Comparison of ENCODE assay signal across 12 cellular contexts in the genomic region with DNA sequence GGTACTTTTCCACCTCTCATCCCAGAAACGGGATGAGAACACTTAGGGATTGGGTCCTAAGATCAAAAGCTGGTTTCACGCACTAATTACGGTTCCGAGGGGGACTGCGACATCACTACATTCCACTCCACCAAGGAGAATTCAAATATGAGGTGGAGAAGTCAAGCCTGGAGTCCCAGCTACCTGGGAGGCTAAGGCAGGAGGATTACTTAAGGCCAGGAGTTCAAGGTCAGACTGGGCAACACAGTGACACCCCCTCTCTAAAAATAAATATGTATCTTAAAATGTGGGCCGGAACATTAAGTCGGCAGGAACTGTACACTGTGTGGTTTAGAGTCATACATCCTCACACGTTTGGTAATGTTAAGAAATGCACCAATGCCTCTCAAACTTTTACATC. TPM values are rescaled to one million over a fixed set of nuclear protein-coding genes. Genes with fewer than 3 reads are reported as not detected.
A peak's percentile ranks its signal among the peaks of the same experiment; 100 is the strongest.
DNase-seq lines count a peak whose midpoint lies in the region; ATAC-seq and TF ChIP-seq lines count a peak whose summit lies in the region.
"Had no signal": no experiment of that assay in that cellular context is flagged by ENCODE, and none has a peak within 500 bp of the region (broad histone marks: within the 10 kb centered on the region; RNA-seq: fewer than 3 reads in every experiment).

No MANE protein-coding gene starts in this region.

- no peak overlapping the region for H3K27ac Mint-ChIP-seq in activated CD4-positive, alpha-beta memory T cell treated with anti-CD3 and anti-CD28 coated beads for 36 hours
- peak overlapping the region; percentile 99 for H3K27ac Mint-ChIP-seq in stimulated activated effector memory CD8-positive, alpha-beta T cell treated with anti-CD3 and anti-CD28 coated beads, Interleukin-12 subunit alpha, Interleukin-12 subunit beta, amount 100 ng/mL, for 72 hours

- H3K9me3 ChIP-seq in Peyer's patch, result no peaks in the 10 kb centered on the region
- H3K9me3 ChIP-seq: BE2C had no signal

- CTCF ChIA-PET in activated CD4-positive, alpha-beta memory T cell treated with anti-CD3 and anti-CD28 coated beads for 36 hours (lab: Charles Lee), result interaction anchor here (0.9 to 2.1 kb wide), 2 partner anchors 18 to 20 kb away, joined by 3 to 5 read pairs; no protein-coding TSS in a partner anchor

- DNase-seq in activated T-cell treated with anti-CD3 and anti-CD28 coated beads, Interleukin-2, amount 50 U/mL, for 4 hours, result no peak
- DNase-seq in activated T-cell treated with anti-CD3 and anti-CD28 coated beads, Interleukin-2, amount 50 U/mL, for 48 hours, result no peak
- no peak for DNase-seq in activated CD4-positive, alpha-beta memory T cell treated with anti-CD3 and anti-CD28 coated beads for 36 hours
- DNase-seq in foreskin fibroblast, result no peak
- no peak for DNase-seq in stimulated activated effector memory CD8-positive, alpha-beta T cell treated with anti-CD3 and anti-CD28 coated beads, Interleukin-12 subunit alpha, Interleukin-12 subunit beta, amount 100 ng/mL, for 72 hours (ENCODE audit: low spot score in 2 of 2)
- no peak for DNase-seq in NCI-H187 (lab: John Stamatoyannopoulos, UW)
- no peak for DNase-seq in Peyer's patch
- DNase-seq: BE2C; NCI-H187 treated with DMSO at 0.1 percent for 48 hours; SIG-M5; stimulated activated CD4-positive, alpha-beta T cell treated with anti-CD3 and anti-CD28 coated beads, Interleukin-2, amount 100 ng/mL, for 48 hours had no signal

- H3K4me1 Mint-ChIP-seq in activated T-cell treated with anti-CD3 and anti-CD28 coated beads, Interleukin-2, amount 50 U/mL, for 4 hours (ENCODE audit: low read depth), result peaks cover 25% of the 10 kb centered on the region
- peaks cover 27% of the 10 kb centered on the region for H3K4me1 Mint-ChIP-seq in activated CD4-positive, alpha-beta memory T cell treated with anti-CD3 and anti-CD28 coated beads for 36 hours (ENCODE audit: low read depth)
- H3K4me1 Mint-ChIP-seq in stimulated activated effector memory CD8-positive, alpha-beta T cell treated with anti-CD3 and anti-CD28 coated beads, Interleukin-12 subunit alpha, Interleukin-12 subunit beta, amount 100 ng/mL, for 72 hours, result peaks cover 35% of the 10 kb centered on the region

- peaks cover 0 to 26% (median 5%) of the 10 kb centered on the region in 4 donors for H3K4me1 ChIP-seq in Peyer's patch
- H3K4me1 ChIP-seq: BE2C had no signal

- POLR2A ChIA-PET in activated CD4-positive, alpha-beta memory T cell treated with anti-CD3 and anti-CD28 coated beads for 36 hours (lab: Charles Lee), result interaction anchor here (0.9 kb wide), 1 partner anchor 37 kb away, joined by 4 read pairs; no protein-coding TSS in a partner anchor

- H3K36me3 ChIP-seq in Peyer's patch, result peaks cover 0 to 27% (median 0%) of the 10 kb centered on the region in 3 donors
- H3K36me3 ChIP-seq: BE2C had no signal

- no peaks in the 10 kb centered on the region for H3K27me3 Mint-ChIP-seq in activated T-cell treated with anti-CD3 and anti-CD28 coated beads, Interleukin-2, amount 50 U/mL, for 4 hours (ENCODE audit: low read depth)
- no peaks in the 10 kb centered on the region for H3K27me3 Mint-ChIP-seq in activated CD4-positive, alpha-beta memory T cell treated with anti-CD3 and anti-CD28 coated beads for 36 hours

- peak overlapping the region; percentile 78 to 96 for H3K4me3 ChIP-seq in foreskin fibroblast (ENCODE audit: low read depth in 1 of 2, low read length in 2 of 2)
- peak overlapping the region in 1 of 4 donors; percentile 75 for H3K4me3 ChIP-seq in Peyer's patch

- no peak for TF ChIP-seq CTCF in foreskin fibroblast (IDR thresholded peaks at IDR 0.05; ENCODE audit: low read depth, low read length)
- TF ChIP-seq CTCF in Peyer's patch (IDR thresholded peaks at IDR 0.05), result no peak

- peaks cover 8% of the 10 kb centered on the region for H3K36me3 Mint-ChIP-seq in activated T-cell treated with anti-CD3 and anti-CD28 coated beads, Interleukin-2, amount 50 U/mL, for 4 hours (ENCODE audit: insufficient read depth)
- H3K36me3 Mint-ChIP-seq in activated CD4-positive, alpha-beta memory T cell treated with anti-CD3 and anti-CD28 coated beads for 36 hours, result peaks cover 17% of the 10 kb centered on the region
- peaks cover 58% of the 10 kb centered on the region for H3K36me3 Mint-ChIP-seq in stimulated activated effector memory CD8-positive, alpha-beta T cell treated with anti-CD3 and anti-CD28 coated beads, Interleukin-12 subunit alpha, Interleukin-12 subunit beta, amount 100 ng/mL, for 72 hours

- H3K4me3 Mint-ChIP-seq in activated T-cell treated with anti-CD3 and anti-CD28 coated beads, Interleukin-2, amount 50 U/mL, for 4 hours, result peak overlapping the region; percentile 94
- H3K4me3 Mint-ChIP-seq in activated CD4-positive, alpha-beta memory T cell treated with anti-CD3 and anti-CD28 coated beads for 36 hours, result peak overlapping the region; percentile 97
- peak overlapping the region; percentile 96 for H3K4me3 Mint-ChIP-seq in stimulated activated effector memory CD8-positive, alpha-beta T cell treated with anti-CD3 and anti-CD28 coated beads, Interleukin-12 subunit alpha, Interleukin-12 subunit beta, amount 100 ng/mL, for 72 hours

- H3K9me3 Mint-ChIP-seq in activated T-cell treated with anti-CD3 and anti-CD28 coated beads, Interleukin-2, amount 50 U/mL, for 4 hours, result no peaks in the 10 kb centered on the region
- no peaks in the 10 kb centered on the region for H3K9me3 Mint-ChIP-seq in activated CD4-positive, alpha-beta memory T cell treated with anti-CD3 and anti-CD28 coated beads for 36 hours
- no peaks in the 10 kb centered on the region for H3K9me3 Mint-ChIP-seq in stimulated activated effector memory CD8-positive, alpha-beta T cell treated with anti-CD3 and anti-CD28 coated beads, Interleukin-12 subunit alpha, Interleukin-12 subunit beta, amount 100 ng/mL, for 72 hours

- no peaks in the 10 kb centered on the region for H3K27me3 ChIP-seq in Peyer's patch
- H3K27me3 ChIP-seq: BE2C had no signal

- intact Hi-C loops in activated CD4-positive, alpha-beta memory T cell treated with anti-CD3 and anti-CD28 coated beads for 36 hours (cut with micrococcal nuclease), result loop anchor here (10.0 kb wide), 1 partner anchor 761 kb away; a partner anchor contains a TSS

- no peak overlapping the region for H3K27ac ChIP-seq in Peyer's patch

- no peak for TF ChIP-seq POLR2A in Peyer's patch (IDR thresholded peaks at IDR 0.05)

- no peak for ATAC-seq in activated T-cell treated with anti-CD3 and anti-CD28 coated beads, Interleukin-2, amount 50 U/mL, for 4 hours
- no peak for ATAC-seq in stimulated activated effector memory CD8-positive, alpha-beta T cell treated with anti-CD3 and anti-CD28 coated beads, Interleukin-12 subunit alpha, Interleukin-12 subunit beta, amount 100 ng/mL, for 72 hours
- ATAC-seq in HG02870 (IDR thresholded peaks at IDR 0.05; ENCODE audit: unreplicated experiment), result no peak

RNA-seq across cellular contexts. Expression of a gene that starts 1.6 kb away (rescaled TPM):
- total RNA-seq in activated T-cell treated with anti-CD3 and anti-CD28 coated beads, Interleukin-2, amount 50 U/mL, for 4 hours, result 10 to 100 TPM; 39.4 to 48.2 (median 46.5) TPM
- total RNA-seq in activated CD4-positive, alpha-beta memory T cell treated with anti-CD3 and anti-CD28 coated beads for 36 hours, result 10 to 100 TPM; 34.4 to 42.9 TPM
- 10 to 100 TPM; 45.7 to 96.7 (median 92.5) TPM for total RNA-seq in Peyer's patch

RNA-seq across cellular contexts. Expression of a gene that starts 1.8 kb away (rescaled TPM):
- total RNA-seq in activated T-cell treated with anti-CD3 and anti-CD28 coated beads, Interleukin-2, amount 50 U/mL, for 4 hours, result 10 to 100 TPM; 18.6 to 19.5 (median 19.1) TPM
- 10 to 100 TPM; 15.2 to 15.5 TPM for total RNA-seq in activated CD4-positive, alpha-beta memory T cell treated with anti-CD3 and anti-CD28 coated beads for 36 hours
- total RNA-seq in Peyer's patch, result 10 to 100 TPM; 18.3 to 27.2 (median 23.5) TPM

RNA-seq across cellular contexts. Expression of a gene that starts 48.0 kb away (rescaled TPM):
- total RNA-seq in activated T-cell treated with anti-CD3 and anti-CD28 coated beads, Interleukin-2, amount 50 U/mL, for 4 hours, result 10 to 100 TPM; 64.6 to 71.7 (median 69.7) TPM
- total RNA-seq in activated CD4-positive, alpha-beta memory T cell treated with anti-CD3 and anti-CD28 coated beads for 36 hours, result 10 to 100 TPM; 27.2 to 27.4 TPM
- total RNA-seq in Peyer's patch, result 10 to 100 TPM; 11.7 to 42.9 (median 17.4) TPM

RNA-seq across cellular contexts. Expression of a gene that starts 48.4 kb away (rescaled TPM):
- 10 to 100 TPM; 60.7 to 63.9 (median 62.4) TPM for total RNA-seq in activated T-cell treated with anti-CD3 and anti-CD28 coated beads, Interleukin-2, amount 50 U/mL, for 4 hours
- total RNA-seq in activated CD4-positive, alpha-beta memory T cell treated with anti-CD3 and anti-CD28 coated beads for 36 hours, result 10 to 100 TPM; 33.0 to 35.5 TPM
- 100 to 1,000 TPM in 3 of 4 donors, 10 to 100 TPM in 1; 65.2 to 191 (median 132) TPM for total RNA-seq in Peyer's patch
